Comparison of ENCODE assay signal across 8 cellular contexts in genomic region chr17:789931-790873, GRCh38. TPM values are rescaled to one million over a fixed set of nuclear protein-coding genes. Genes with fewer than 3 reads are reported as not detected.
DNase-seq lines count a peak whose midpoint lies in the region; ATAC-seq, FAIRE-seq and TF ChIP-seq lines count a peak whose summit lies in the region.
"Not testable (repeated sequence)": the region's sequence is repeated elsewhere in the genome, so short reads cannot be mapped to it uniquely, and the experiment has no call there.

No MANE protein-coding gene starts in this region.

- DNase-seq in DND-41; HepG2 (ENCODE audit: low spot score); trophoblast cell; type B pancreatic cell (ENCODE audit: extremely low spot score, unreplicated experiment): not testable (repeated sequence)
- DNase-seq in astrocyte of the spinal cord (ENCODE audit: low read depth, low spot score) (peak; percentile 33), heart right ventricle (peak; percentile 41 to 44)

- peak; percentile 35; the same call in 2 of the 3 replicates for ATAC-seq in DND-41 (ENCODE audit: insufficient read depth, low read depth)
- ATAC-seq in esophagus mucosa: peak; percentile 88
- ATAC-seq in heart right ventricle: peak; percentile 44 to 89 (median 64)
- ATAC-seq in HepG2: not testable (repeated sequence)

- H3K4me2 ChIP-seq in DND-41 (ENCODE audit: insufficient read depth, low read length); HepG2 (ENCODE audit: low read depth, low read length): not testable (repeated sequence)
- peak overlapping the region; percentile 36 for H3K4me2 ChIP-seq in trophoblast cell (ENCODE audit: low read length)

- FAIRE-seq in HepG2 (lab: Jason Lieb, UNC): not testable (repeated sequence)

- not testable (repeated sequence) for H3K36me3 Mint-ChIP-seq in type B pancreatic cell

- not testable (repeated sequence) for H3K4ac ChIP-seq in trophoblast cell (ENCODE audit: low read depth, low read length)

- not testable (repeated sequence) for TF ChIP-seq RAD21 in HepG2 (CRISPR knock-in tag; IDR thresholded peaks at IDR 0.05)

- not testable (repeated sequence) for H4K91ac ChIP-seq in trophoblast cell (ENCODE audit: low read depth, low read length)

- not testable (repeated sequence) for H3K27me3 Mint-ChIP-seq in type B pancreatic cell

- BruUV-seq in HepG2 (replicated peaks; lab: Mats Ljungman, UMichigan): not testable (repeated sequence)

- not testable (repeated sequence) for H2BK120ac ChIP-seq in trophoblast cell (ENCODE audit: insufficient read depth, low read length, poor library complexity)

- not testable (repeated sequence) for H4K8ac ChIP-seq in trophoblast cell (ENCODE audit: low read depth, low read length)

- peak overlapping the region; percentile 52 for H3K4me3 Mint-ChIP-seq in type B pancreatic cell

- H3K36me3 ChIP-seq in DND-41 (ENCODE audit: insufficient read depth, low read length): peaks cover 71% of the 10 kb centered on the region
- H3K36me3 ChIP-seq in HUES64 (ENCODE audit: insufficient read depth, low read length): peaks cover 53% of the 10 kb centered on the region
- H3K36me3 ChIP-seq in heart right ventricle: peaks cover 0 to 69% (median 28%) of the 10 kb centered on the region in 9 donors
- H3K36me3 ChIP-seq in HepG2 (replicated peaks in 1 of 2; ENCODE audit: control insufficient read depth in 1 of 2, insufficient read depth in 2 of 2, low read length in 2 of 2): peaks cover 19 to 47% of the 10 kb centered on the region in 2 experiments; a peak in 4 of 5 replicates
- peaks cover 12 to 32% of the 10 kb centered on the region in 2 experiments for H3K36me3 ChIP-seq in trophoblast cell (ENCODE audit: control insufficient read depth in 1 of 2, insufficient read depth in 2 of 2, low read length in 2 of 2)

- not testable (repeated sequence) for H4K12ac ChIP-seq in trophoblast cell (ENCODE audit: low read depth, low read length)

- not testable (repeated sequence) for H3K27me3 ChIP-seq in DND-41 (ENCODE audit: insufficient read depth, low read length, poor library complexity); HUES64 (ENCODE audit: insufficient read depth, low read length); heart right ventricle; HepG2 (ENCODE audit: control insufficient read depth in 1 of 2, insufficient read depth in 2 of 2, low read length in 2 of 2); trophoblast cell (ENCODE audit: insufficient read depth, low read length)

- H3K4me1 Mint-ChIP-seq in type B pancreatic cell (ENCODE audit: unreplicated experiment): not testable (repeated sequence)

- not testable (repeated sequence) for H3K4me3 ChIP-seq in DND-41 (ENCODE audit: low read depth in 1 of 2, low read length in 2 of 2); HUES64 (ENCODE audit: low read length); astrocyte of the spinal cord (ENCODE audit: low read depth, low read length); heart right ventricle; HepG2 (replicated peaks in 1 of 3; ENCODE audit: insufficient read depth in 1 of 3, low read depth in 2 of 3, low read length in 3 of 3)
- H3K4me3 ChIP-seq in trophoblast cell (ENCODE audit: low read depth, low read length): peak overlapping the region; percentile 47

- CTCF ChIA-PET in HepG2 (lab: Yijun Ruan, JAX; ENCODE audit: low intra/inter-chr PET ratio, low total read pairs): not testable (repeated sequence)

- H3K79me1 ChIP-seq in trophoblast cell (ENCODE audit: low read length): not testable (repeated sequence)

- not testable (repeated sequence) for TF ChIP-seq CTCF in DND-41 (IDR thresholded peaks at IDR 0.05; ENCODE audit: borderline replicate concordance, extremely low read depth, low read length, poor library complexity, severe bottlenecking); astrocyte of the spinal cord (IDR thresholded peaks at IDR 0.05; ENCODE audit: low read depth, low read length); heart right ventricle (IDR thresholded peaks at IDR 0.05); HepG2 (CRISPR knock-in tag; IDR thresholded peaks at IDR 0.05); type B pancreatic cell (conservative IDR thresholded peaks at IDR 0.05)

- not testable (repeated sequence) for H3K27ac ChIP-seq in DND-41 (ENCODE audit: low read length); HepG2 (ENCODE audit: extremely low read length, insufficient read depth, low read length); trophoblast cell (ENCODE audit: low read depth, low read length)
- peak overlapping the region; percentile 52; the same call in 1 of the 2 replicates for H3K27ac ChIP-seq in HUES64 (ENCODE audit: low read depth, low read length)
- H3K27ac ChIP-seq in heart right ventricle: peak overlapping the region in 1 of 10 donors; percentile 22

- peaks cover 20% of the 10 kb centered on the region for H4K20me1 ChIP-seq in DND-41 (ENCODE audit: insufficient read depth, low read length)
- not testable (repeated sequence) for H4K20me1 ChIP-seq in HepG2 (ENCODE audit: insufficient read depth, low read length)

- not testable (repeated sequence) for H3K79me2 ChIP-seq in DND-41 (ENCODE audit: insufficient read depth, low read length); HepG2 (ENCODE audit: insufficient read depth, low read length); trophoblast cell (ENCODE audit: control insufficient read depth, insufficient read depth, low read length, poor library complexity)

- H3K9ac ChIP-seq in DND-41 (ENCODE audit: low read depth, low read length); HUES64 (ENCODE audit: low read depth, low read length); HepG2 (ENCODE audit: insufficient read depth, low read depth, low read length); trophoblast cell (ENCODE audit: low read length): not testable (repeated sequence)

- H3K4me1 ChIP-seq in DND-41 (ENCODE audit: insufficient read depth, low read length); HUES64 (ENCODE audit: insufficient read depth, low read length); HepG2 (ENCODE audit: insufficient read depth, low read length); trophoblast cell (ENCODE audit: control insufficient read depth in 1 of 2, insufficient read depth in 2 of 2, low read length in 2 of 2): not testable (repeated sequence)
- H3K4me1 ChIP-seq in heart right ventricle: peaks cover 0 to 19% (median 9%) of the 10 kb centered on the region in 9 donors

- not testable (repeated sequence) for H3K18ac ChIP-seq in trophoblast cell (ENCODE audit: low read length)

- WGBS in HUES64: 73% methylated on average over 30 of the region's 38 CpGs
- WGBS in heart right ventricle, 2 donors: 53 to 65% methylated on average over 31 to 34 of the region's 38 CpGs
- 97% methylated on average over 29 of the region's 38 CpGs for WGBS in HepG2 (ENCODE audit: low lambda C conversion rate)
- no CpG with 5 or more reads among the region's 38 CpGs for WGBS in trophoblast cell (ENCODE audit: extremely low coverage, insufficient coverage, insufficient read length)

- H3K27ac Mint-ChIP-seq in type B pancreatic cell: peak overlapping the region; percentile 96

- in situ Hi-C loops in astrocyte of the spinal cord (cut with HindIII; ENCODE audit: low sequenced_read_pairs); HepG2 (cut with HindIII; ENCODE audit: extremely low pct_ligation_motif_present, low pct_unique_long_range_greater_than_20kb): not testable (repeated sequence)

- not testable (repeated sequence) for H2BK5ac ChIP-seq in trophoblast cell (ENCODE audit: low read depth, low read length, poor library complexity)

- not testable (repeated sequence) for H2BK12ac ChIP-seq in trophoblast cell (ENCODE audit: low read length)

- H2AFZ ChIP-seq in DND-41 (ENCODE audit: low read depth, low read length); HepG2 (ENCODE audit: low read length); trophoblast cell (ENCODE audit: insufficient read depth, low read length, poor library complexity): not testable (repeated sequence)

- H3K9me3 Mint-ChIP-seq in type B pancreatic cell: not testable (repeated sequence)

- TF ChIP-seq POLR2A in HepG2 (IDR thresholded peaks at IDR 0.05; ENCODE audit: insufficient read depth in 1 of 2, low read depth in 2 of 2, low read length in 2 of 2): not testable (repeated sequence)

- intact Hi-C loops in heart right ventricle (cut with DNase I): loop anchor here in 8 of 10 donors (5.0 to 10.0 kb wide), 5 partner anchors 55 to 267 kb away; no protein-coding TSS in a partner anchor
- intact Hi-C loops in HepG2 (cut with micrococcal nuclease; ENCODE audit: unreplicated experiment): not testable (repeated sequence)

- H3K9me3 ChIP-seq in DND-41 (ENCODE audit: insufficient read depth, low read length, severe bottlenecking); HUES64 (ENCODE audit: insufficient read depth, low read depth, low read length); heart right ventricle; HepG2 (ENCODE audit: low read length); trophoblast cell (ENCODE audit: insufficient read depth, low read depth, low read length): not testable (repeated sequence)

- not testable (repeated sequence) for TF ChIP-seq EP300 in HepG2 (IDR thresholded peaks at IDR 0.05; ENCODE audit: low read depth in 2 of 2, low read length in 2 of 2); HepG2 (CRISPR knock-in tag; IDR thresholded peaks at IDR 0.05; ENCODE audit: borderline replicate concordance)

- H3K23ac ChIP-seq in trophoblast cell (ENCODE audit: low read length): not testable (repeated sequence)

- not testable (repeated sequence) for H3K14ac ChIP-seq in trophoblast cell (ENCODE audit: low read length)

- not testable (repeated sequence) for H2AK5ac ChIP-seq in trophoblast cell (ENCODE audit: low read length)

- POLR2A ChIA-PET in HepG2 (lab: Yijun Ruan, JAX): not testable (repeated sequence)

RNA-seq across cellular contexts. Expression of gene MRM3, which starts 8.0 kb away (rescaled TPM):
- polyA plus RNA-seq in HUES64 (2013, experiment 1 of 2): 17.9 TPM
- 16.2 TPM for polyA plus RNA-seq in HUES64 (2013, experiment 2 of 2)
- total RNA-seq in esophagus mucosa (12.6 TPM), heart right ventricle (10 to 100 TPM; 16.0 to 23.7 (median 20.5) TPM), HepG2 (2016; rRNA removed; fragmentation: Illumina TruSeq; extraction: Trizol) (25.5 and 30.3 TPM in 2 replicates), type B pancreatic cell (ENCODE audit: low replicate concordance) (17.7 and 21.3 TPM in 2 replicates)
- polyA plus RNA-seq in heart right ventricle (10 to 100 TPM; 11.6 to 20.8 TPM), HepG2 (2011; rRNA removed) (12.3 and 12.4 TPM in 2 replicates)
- 4.8 and 5.8 TPM in 2 replicates for total RNA-seq in HepG2 (2016; cell fraction: cytosol; rRNA removed; fragmentation: Illumina TruSeq; extraction: Trizol; ENCODE audit: low read depth)
- total RNA-seq in HepG2 (2016; cell fraction: insoluble cytoplasmic fraction; rRNA removed; fragmentation: Illumina TruSeq; extraction: Trizol): 26.8 and 31.7 TPM in 2 replicates
- 8.4 and 8.7 TPM in 2 replicates for total RNA-seq in HepG2 (2016; cell fraction: membrane; rRNA removed; fragmentation: Illumina TruSeq; extraction: Trizol)
- total RNA-seq in HepG2 (2016; cell fraction: nucleus; rRNA removed; fragmentation: Illumina TruSeq; extraction: Trizol): 17.8 and 20.7 TPM in 2 replicates
- 16.1 and 17.4 TPM in 2 replicates for polyA plus RNA-seq in HepG2 (2011; cell fraction: cytosol; rRNA removed)
- 9.4 and 10.2 TPM in 2 replicates for polyA plus RNA-seq in HepG2 (2011; cell fraction: nucleus; rRNA removed)
- polyA plus RNA-seq in HepG2 (2012): 12.8 and 14.9 TPM in 2 replicates
- 3.0 and 3.1 TPM in 2 replicates for polyA plus RNA-seq in HepG2 (2016; cell fraction: cytosol; fragmentation: Illumina TruSeq; extraction: Trizol; ENCODE audit: low read depth)
- 25.8 and 28.8 TPM in 2 replicates for polyA plus RNA-seq in HepG2 (2016; cell fraction: insoluble cytoplasmic fraction; fragmentation: Illumina TruSeq; extraction: Trizol; ENCODE audit: low read depth)
- polyA plus RNA-seq in HepG2 (2016; cell fraction: membrane; fragmentation: Illumina TruSeq; extraction: Trizol; ENCODE audit: low read depth): 4.6 and 4.9 TPM in 2 replicates
- 13.4 and 15.4 TPM in 2 replicates for polyA plus RNA-seq in HepG2 (2016; cell fraction: nucleus; fragmentation: Illumina TruSeq; extraction: Trizol; ENCODE audit: insufficient read depth, low read depth)
- polyA minus RNA-seq in HepG2 (2011; rRNA and poly(A)+ RNA removed; ENCODE audit: low replicate concordance): 12.6 and 16.7 TPM in 2 replicates
- polyA minus RNA-seq in HepG2 (2011; cell fraction: cytosol; rRNA and poly(A)+ RNA removed): 6.9 and 10.1 TPM in 2 replicates
- 28.8 and 34.7 TPM in 2 replicates for polyA minus RNA-seq in HepG2 (2011; cell fraction: nucleus; rRNA and poly(A)+ RNA removed)
- 9.8 and 11.1 TPM in 2 replicates for polyA plus RNA-seq in trophoblast cell (2013)

RNA-seq across cellular contexts. Expression of gene GLOD4, which starts 8.1 kb away (rescaled TPM):
- polyA plus RNA-seq in HUES64 (2013, experiment 1 of 2): 48.4 TPM
- polyA plus RNA-seq in HUES64 (2013, experiment 2 of 2): 48.9 TPM
- 48.8 TPM for total RNA-seq in esophagus mucosa
- 10 to 100 TPM; 23.7 to 47.5 (median 28.2) TPM for total RNA-seq in heart right ventricle
- polyA plus RNA-seq in heart right ventricle: 10 to 100 TPM; 16.5 to 19.2 TPM
- 87.8 and 112 TPM in 2 replicates for total RNA-seq in HepG2 (2016; rRNA removed; fragmentation: Illumina TruSeq; extraction: Trizol)
- 9.8 and 11.3 TPM in 2 replicates for total RNA-seq in HepG2 (2016; cell fraction: cytosol; rRNA removed; fragmentation: Illumina TruSeq; extraction: Trizol; ENCODE audit: low read depth)
- 79.1 and 124 TPM in 2 replicates for total RNA-seq in HepG2 (2016; cell fraction: insoluble cytoplasmic fraction; rRNA removed; fragmentation: Illumina TruSeq; extraction: Trizol)
- total RNA-seq in HepG2 (2016; cell fraction: membrane; rRNA removed; fragmentation: Illumina TruSeq; extraction: Trizol): 22.5 and 25.3 TPM in 2 replicates
- 44.3 and 54.7 TPM in 2 replicates for total RNA-seq in HepG2 (2016; cell fraction: nucleus; rRNA removed; fragmentation: Illumina TruSeq; extraction: Trizol)
- polyA plus RNA-seq in HepG2 (2011; rRNA removed): 42.0 and 53.7 TPM in 2 replicates
- polyA plus RNA-seq in HepG2 (2011; cell fraction: cytosol; rRNA removed): 29.7 and 47.5 TPM in 2 replicates
- 30.6 and 44.9 TPM in 2 replicates for polyA plus RNA-seq in HepG2 (2011; cell fraction: nucleus; rRNA removed)
- 56.4 and 101 TPM in 2 replicates for polyA plus RNA-seq in HepG2 (2012)
- polyA plus RNA-seq in HepG2 (2016; cell fraction: cytosol; fragmentation: Illumina TruSeq; extraction: Trizol; ENCODE audit: low read depth): 6.7 and 7.7 TPM in 2 replicates
- polyA plus RNA-seq in HepG2 (2016; cell fraction: insoluble cytoplasmic fraction; fragmentation: Illumina TruSeq; extraction: Trizol; ENCODE audit: low read depth): 153 and 154 TPM in 2 replicates
- 13.2 and 14.9 TPM in 2 replicates for polyA plus RNA-seq in HepG2 (2016; cell fraction: membrane; fragmentation: Illumina TruSeq; extraction: Trizol; ENCODE audit: low read depth)
- 86.8 and 90.1 TPM in 2 replicates for polyA plus RNA-seq in HepG2 (2016; cell fraction: nucleus; fragmentation: Illumina TruSeq; extraction: Trizol; ENCODE audit: insufficient read depth, low read depth)
- 13.1 and 20.3 TPM in 2 replicates for polyA minus RNA-seq in HepG2 (2011; rRNA and poly(A)+ RNA removed; ENCODE audit: low replicate concordance)
- polyA minus RNA-seq in HepG2 (2011; cell fraction: cytosol; rRNA and poly(A)+ RNA removed): 14.1 and 21.6 TPM in 2 replicates
- 37.0 and 38.0 TPM in 2 replicates for polyA minus RNA-seq in HepG2 (2011; cell fraction: nucleus; rRNA and poly(A)+ RNA removed)
- 35.3 and 36.5 TPM in 2 replicates for polyA plus RNA-seq in trophoblast cell (2013)
- total RNA-seq in type B pancreatic cell (ENCODE audit: low replicate concordance): 83.1 and 99.4 TPM in 2 replicates

RNA-seq across cellular contexts. Expression of gene GEMIN4, which starts 38.1 kb away (rescaled TPM):
- 33.0 TPM for polyA plus RNA-seq in HUES64 (2013, experiment 1 of 2)
- 30.7 TPM for polyA plus RNA-seq in HUES64 (2013, experiment 2 of 2)
- total RNA-seq in esophagus mucosa (20.1 TPM), heart right ventricle (10 to 100 TPM in 8 of 10 donors, 1 to 10 TPM in 2; 9.3 to 14.9 (median 11.3) TPM), HepG2 (2016; rRNA removed; fragmentation: Illumina TruSeq; extraction: Trizol) (22.7 and 28.2 TPM in 2 replicates), type B pancreatic cell (ENCODE audit: low replicate concordance) (26.1 and 34.5 TPM in 2 replicates)
- polyA plus RNA-seq in heart right ventricle (1 to 10 TPM; 4.8 to 5.0 TPM), HepG2 (2011; rRNA removed) (10.8 and 13.6 TPM in 2 replicates)
- total RNA-seq in HepG2 (2016; cell fraction: cytosol; rRNA removed; fragmentation: Illumina TruSeq; extraction: Trizol; ENCODE audit: low read depth): 1.6 and 2.8 TPM in 2 replicates
- 23.2 and 25.6 TPM in 2 replicates for total RNA-seq in HepG2 (2016; cell fraction: insoluble cytoplasmic fraction; rRNA removed; fragmentation: Illumina TruSeq; extraction: Trizol)
- 7.3 and 7.8 TPM in 2 replicates for total RNA-seq in HepG2 (2016; cell fraction: membrane; rRNA removed; fragmentation: Illumina TruSeq; extraction: Trizol)
- 14.5 and 15.4 TPM in 2 replicates for total RNA-seq in HepG2 (2016; cell fraction: nucleus; rRNA removed; fragmentation: Illumina TruSeq; extraction: Trizol)
- 5.1 and 7.0 TPM in 2 replicates for polyA plus RNA-seq in HepG2 (2011; cell fraction: cytosol; rRNA removed)
- 15.7 and 16.5 TPM in 2 replicates for polyA plus RNA-seq in HepG2 (2011; cell fraction: nucleus; rRNA removed)
- polyA plus RNA-seq in HepG2 (2012): 10.4 and 10.6 TPM in 2 replicates
- polyA plus RNA-seq in HepG2 (2016; cell fraction: cytosol; fragmentation: Illumina TruSeq; extraction: Trizol; ENCODE audit: low read depth): 0.83 and 1.1 TPM in 2 replicates
- 18.5 and 22.6 TPM in 2 replicates for polyA plus RNA-seq in HepG2 (2016; cell fraction: insoluble cytoplasmic fraction; fragmentation: Illumina TruSeq; extraction: Trizol; ENCODE audit: low read depth)
- polyA plus RNA-seq in HepG2 (2016; cell fraction: membrane; fragmentation: Illumina TruSeq; extraction: Trizol; ENCODE audit: low read depth): 2.1 and 3.2 TPM in 2 replicates
- 17.5 and 17.6 TPM in 2 replicates for polyA plus RNA-seq in HepG2 (2016; cell fraction: nucleus; fragmentation: Illumina TruSeq; extraction: Trizol; ENCODE audit: insufficient read depth, low read depth)
- 30.3 and 134 TPM in 2 replicates for polyA minus RNA-seq in HepG2 (2011; rRNA and poly(A)+ RNA removed; ENCODE audit: low replicate concordance)
- polyA minus RNA-seq in HepG2 (2011; cell fraction: cytosol; rRNA and poly(A)+ RNA removed): 6.5 and 6.9 TPM in 2 replicates
- 9.9 and 11.6 TPM in 2 replicates for polyA minus RNA-seq in HepG2 (2011; cell fraction: nucleus; rRNA and poly(A)+ RNA removed)
- polyA plus RNA-seq in trophoblast cell (2013): 16.2 and 17.2 TPM in 2 replicates

RNA-seq across cellular contexts. Expression of gene TLCD3A, which starts 57.8 kb away (rescaled TPM):
- polyA plus RNA-seq in HUES64 (2013, experiment 1 of 2): 17.0 TPM
- 19.4 TPM for polyA plus RNA-seq in HUES64 (2013, experiment 2 of 2)
- 29.6 TPM for total RNA-seq in esophagus mucosa
- total RNA-seq in heart right ventricle: 1 to 10 TPM; 1.3 to 4.5 (median 2.6) TPM
- polyA plus RNA-seq in heart right ventricle: 1 to 10 TPM; 1.1 to 3.0 TPM
- 16.5 and 25.2 TPM in 2 replicates for total RNA-seq in HepG2 (2016; rRNA removed; fragmentation: Illumina TruSeq; extraction: Trizol)
- 11.6 and 12.3 TPM in 2 replicates for total RNA-seq in HepG2 (2016; cell fraction: cytosol; rRNA removed; fragmentation: Illumina TruSeq; extraction: Trizol; ENCODE audit: low read depth)
- total RNA-seq in HepG2 (2016; cell fraction: insoluble cytoplasmic fraction; rRNA removed; fragmentation: Illumina TruSeq; extraction: Trizol): 16.8 and 25.2 TPM in 2 replicates
- 24.8 and 30.1 TPM in 2 replicates for total RNA-seq in HepG2 (2016; cell fraction: membrane; rRNA removed; fragmentation: Illumina TruSeq; extraction: Trizol)
- total RNA-seq in HepG2 (2016; cell fraction: nucleus; rRNA removed; fragmentation: Illumina TruSeq; extraction: Trizol): 22.5 and 29.8 TPM in 2 replicates
- 46.6 and 53.8 TPM in 2 replicates for polyA plus RNA-seq in HepG2 (2011; rRNA removed)
- polyA plus RNA-seq in HepG2 (2011; cell fraction: cytosol; rRNA removed): 55.4 and 57.8 TPM in 2 replicates
- polyA plus RNA-seq in HepG2 (2011; cell fraction: nucleus; rRNA removed): 29.5 and 29.7 TPM in 2 replicates
- polyA plus RNA-seq in HepG2 (2012): 28.7 and 29.6 TPM in 2 replicates
- 16.6 and 21.9 TPM in 2 replicates for polyA plus RNA-seq in HepG2 (2016; cell fraction: cytosol; fragmentation: Illumina TruSeq; extraction: Trizol; ENCODE audit: low read depth)
- 21.1 and 27.9 TPM in 2 replicates for polyA plus RNA-seq in HepG2 (2016; cell fraction: insoluble cytoplasmic fraction; fragmentation: Illumina TruSeq; extraction: Trizol; ENCODE audit: low read depth)
- 30.8 and 33.2 TPM in 2 replicates for polyA plus RNA-seq in HepG2 (2016; cell fraction: membrane; fragmentation: Illumina TruSeq; extraction: Trizol; ENCODE audit: low read depth)
- polyA plus RNA-seq in HepG2 (2016; cell fraction: nucleus; fragmentation: Illumina TruSeq; extraction: Trizol; ENCODE audit: insufficient read depth, low read depth): 48.5 and 49.8 TPM in 2 replicates
- 112 and 176 TPM in 2 replicates for polyA minus RNA-seq in HepG2 (2011; rRNA and poly(A)+ RNA removed; ENCODE audit: low replicate concordance)
- polyA minus RNA-seq in HepG2 (2011; cell fraction: cytosol; rRNA and poly(A)+ RNA removed): 36.8 and 39.7 TPM in 2 replicates
- 18.0 and 23.5 TPM in 2 replicates for polyA minus RNA-seq in HepG2 (2011; cell fraction: nucleus; rRNA and poly(A)+ RNA removed)
- 26.9 and 27.7 TPM in 2 replicates for polyA plus RNA-seq in trophoblast cell (2013)
- 15.0 and 19.3 TPM in 2 replicates for total RNA-seq in type B pancreatic cell (ENCODE audit: low replicate concordance)
